In genomic region chr6:151379933-151380847, GRCh38 we compare ENCODE assay signal across 8 cellular contexts. TPM values are rescaled to one million over a fixed set of nuclear protein-coding genes. Genes with fewer than 3 reads are reported as not detected.
DNase-seq lines count a peak whose midpoint lies in the region; ATAC-seq and TF ChIP-seq lines count a peak whose summit lies in the region.

No MANE protein-coding gene starts in this region.

- peak overlapping the region; percentile 90 for H2AFZ ChIP-seq in osteoblast (ENCODE audit: low read length)

- no peaks in the 10 kb centered on the region for H3K27me3 ChIP-seq in osteoblast (ENCODE audit: insufficient read depth, low read length)

- peak; percentile 67 for ATAC-seq in GM21423 (IDR thresholded peaks at IDR 0.05; ENCODE audit: unreplicated experiment)

- no peaks in the 10 kb centered on the region for H4K20me1 ChIP-seq in osteoblast (ENCODE audit: insufficient read depth, low read length)

- H3K9me3 ChIP-seq in osteoblast (ENCODE audit: low read depth, low read length): no peaks in the 10 kb centered on the region

- no peak for TF ChIP-seq CTCF in osteoblast (IDR thresholded peaks at IDR 0.05; ENCODE audit: extremely low read depth, low read depth, low read length)

- H3K36me3 ChIP-seq in osteoblast (ENCODE audit: insufficient read depth, low read length): peaks cover 5% of the 10 kb centered on the region

- DNase-seq in GM03348 (ENCODE audit: low spot score) (peak; percentile 59), KBM-7 (peak; percentile 33), osteoblast (ENCODE audit: insufficient read length, low spot score, missing footprints) (peak; percentile 60), ACHN (no peak), RKO (ENCODE audit: low spot score) (no peak), glomerular visceral epithelial cell (ENCODE audit: extremely low spot score) (no peak)
- peak; percentile 46 for DNase-seq in central memory CD4-positive, alpha-beta T cell

- peak overlapping the region; percentile 73 for H3K27ac ChIP-seq in osteoblast (ENCODE audit: low read depth, low read length)

- H3K4me1 ChIP-seq in osteoblast (ENCODE audit: insufficient read depth, low read length): peaks cover 20% of the 10 kb centered on the region

- peak overlapping the region; percentile 81 for H3K4me2 ChIP-seq in osteoblast (ENCODE audit: insufficient read depth, low read length)

- peaks cover 86% of the 10 kb centered on the region for H3K79me2 ChIP-seq in osteoblast (ENCODE audit: insufficient read depth, low read length)

- in situ Hi-C loops in KBM-7 (cut with MboI; ENCODE audit: low pct_unique_long_range_greater_than_20kb, low sequenced_read_pairs): no loop called here
- in situ Hi-C loops in ACHN (cut with HindIII; ENCODE audit: low pct_ligation_motif_present, low pct_unique_long_range_greater_than_20kb, low sequenced_read_pairs): no loop called here

- H3K4me3 ChIP-seq in osteoblast (ENCODE audit: insufficient read depth, low read length): peak overlapping the region; percentile 61

RNA-seq across cellular contexts. Expression of gene ZBTB2, which starts 11.2 kb away (rescaled TPM):
- total RNA-seq in osteoblast: 7.1 and 8.7 TPM in 2 replicates

Comparison
In these comparisons a context has a peak if more than half of its experiments do, and no peak if none do; other contexts are left out.
1. DNase-seq: peak in GM03348 (single experiment), KBM-7 (single experiment), central memory CD4-positive, alpha-beta T cell (single experiment) and osteoblast (single experiment); none in ACHN (single experiment), RKO (single experiment) and glomerular visceral epithelial cell (single experiment).